In the genomic region with DNA sequence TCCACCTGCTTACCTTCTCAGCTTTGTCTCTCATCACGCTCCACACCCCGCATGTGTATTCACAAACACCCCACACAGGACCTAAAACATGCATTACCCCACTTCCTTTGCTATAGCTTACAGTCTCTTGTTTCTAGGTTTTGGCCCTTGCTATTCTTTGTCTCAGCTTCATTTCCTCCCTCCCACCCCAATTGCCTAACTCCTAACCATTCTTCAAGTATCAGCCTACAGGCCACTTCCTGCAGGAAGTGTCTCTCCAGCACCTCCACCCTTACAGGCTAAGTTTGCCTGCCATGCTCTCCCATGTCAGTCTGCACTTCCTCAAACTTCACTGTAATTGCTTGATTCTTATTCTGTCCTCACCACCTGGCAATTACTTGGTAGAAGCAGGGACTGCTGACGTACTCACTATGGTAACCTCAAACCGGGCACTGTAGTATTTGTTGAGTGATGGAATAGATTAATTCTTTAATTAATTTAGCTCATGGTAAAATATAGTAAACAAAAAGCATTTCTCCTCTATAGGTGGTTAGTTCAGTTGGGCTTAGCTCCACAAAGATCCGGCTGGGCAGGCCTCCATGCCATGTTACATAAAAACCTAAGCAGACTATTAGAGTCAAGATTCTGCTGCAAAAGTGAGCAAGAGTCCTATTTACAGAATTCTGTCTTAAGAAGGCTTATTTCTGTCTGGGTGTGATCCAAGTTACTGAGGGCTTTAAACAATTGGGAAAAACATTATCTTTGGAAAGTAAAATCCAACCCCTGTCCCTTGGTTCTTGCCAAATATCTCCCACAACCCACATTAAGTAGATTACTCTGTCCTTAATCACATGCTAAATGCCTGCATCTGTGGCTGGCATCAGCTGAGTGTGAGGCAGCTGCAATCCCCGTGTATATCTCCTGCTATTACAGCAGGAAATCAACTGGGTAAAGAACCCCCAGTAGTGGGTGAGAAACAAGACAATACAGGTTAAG, we compare ENCODE assay signal across 9 cellular contexts.
A peak's percentile ranks its signal among the peaks of the same experiment; 100 is the strongest.
DNase-seq lines count a peak whose midpoint lies in the region; ATAC-seq, FAIRE-seq and TF ChIP-seq lines count a peak whose summit lies in the region.
"Had no signal": no experiment of that assay in that cellular context is flagged by ENCODE, and none has a peak within 500 bp of the region (broad histone marks: within the 10 kb centered on the region; RNA-seq: fewer than 3 reads in every experiment).

No MANE protein-coding gene starts in this region.

- H3K27ac ChIP-seq in right lobe of liver (no peak overlapping the region), HepG2 (ENCODE audit: extremely low read length, insufficient read depth, low read length) (no peak overlapping the region), esophagus (ENCODE audit: low read depth in 2 of 2, low read length in 1 of 2) (peak overlapping the region; percentile 22 to 86), upper lobe of left lung (peak overlapping the region in 3 of 4 donors; percentile 8 to 62 (median 21))
- H3K27ac ChIP-seq: VCaP had no signal

- H3K9me3 ChIP-seq in right lobe of liver = no peaks in the 10 kb centered on the region
- H3K9me3 ChIP-seq in HepG2 (ENCODE audit: low read length) = no peaks in the 10 kb centered on the region
- no peaks in the 10 kb centered on the region for H3K9me3 ChIP-seq in esophagus (ENCODE audit: control insufficient read depth in 2 of 2, insufficient read depth in 1 of 2, low read depth in 1 of 2, low read length in 1 of 2)
- H3K9me3 ChIP-seq in upper lobe of left lung = no peaks in the 10 kb centered on the region

- no peak overlapping the region for H3K4me3 ChIP-seq in right lobe of liver
- no peak overlapping the region for H3K4me3 ChIP-seq in HepG2 (replicated peaks in 1 of 3; ENCODE audit: insufficient read depth in 1 of 3, low read depth in 2 of 3, low read length in 3 of 3)
- no peak overlapping the region for H3K4me3 ChIP-seq in esophagus (ENCODE audit: low read depth in 1 of 2, low read length in 2 of 2)
- no peak overlapping the region for H3K4me3 ChIP-seq in upper lobe of left lung

- ATAC-seq in right lobe of liver (peak; percentile 62 to 76 (median 74)), HepG2 (no peak), upper lobe of left lung (ENCODE audit: low FRiP score in 2 of 2) (peak; percentile 58 to 84)

- no peak overlapping the region for H3K9ac ChIP-seq in HepG2 (ENCODE audit: insufficient read depth, low read depth, low read length)

- POLR2A ChIA-PET in HepG2 (lab: Yijun Ruan, JAX) = no interaction called here

- FAIRE-seq in HepG2 (lab: Jason Lieb, UNC) = no peak

- H3K36me3 ChIP-seq in right lobe of liver (no peaks in the 10 kb centered on the region), HepG2 (replicated peaks in 1 of 2; ENCODE audit: control insufficient read depth in 1 of 2, insufficient read depth in 2 of 2, low read length in 2 of 2) (no peaks in the 10 kb centered on the region), esophagus (ENCODE audit: control insufficient read depth in 2 of 2, insufficient read depth in 2 of 2, low read length in 1 of 2) (no peaks in the 10 kb centered on the region), upper lobe of left lung (no peaks in the 10 kb centered on the region)

- no TSS peak for BruUV-seq in HepG2 (replicated peaks; lab: Mats Ljungman, UMichigan)

- intact Hi-C loops in right lobe of liver (cut with DNase I) (no loop called here), HepG2 (cut with micrococcal nuclease; ENCODE audit: unreplicated experiment) (no loop called here)

- H3K4me1 Mint-ChIP-seq in osteocyte (ENCODE audit: unreplicated experiment) = no peaks in the 10 kb centered on the region

- 35% methylated on average over 6 of the region's 6 CpGs for WGBS in right lobe of liver (ENCODE audit: insufficient coverage, low coverage, low lambda C conversion rate, missing lambda C conversion rate)
- WGBS in HepG2 (ENCODE audit: low lambda C conversion rate) = 23% methylated on average over 6 of the region's 6 CpGs
- WGBS in esophagus, 2 donors = 50 to 51% methylated on average over 6 of the region's 6 CpGs
- WGBS in upper lobe of left lung, 2 donors = 23 to 27% methylated on average over 6 of the region's 6 CpGs

- no peaks in the 10 kb centered on the region for H3K9me3 Mint-ChIP-seq in osteocyte (ENCODE audit: unreplicated experiment)

- H3K27me3 Mint-ChIP-seq in osteocyte (ENCODE audit: unreplicated experiment) = peaks cover 8% of the 10 kb centered on the region

- DNase-seq in right lobe of liver (no peak), HepG2 (ENCODE audit: low spot score) (no peak), NCI-H69 (lab: John Stamatoyannopoulos, UW) (peak; percentile 56), upper lobe of left lung (peak in 1 of 2 donors; percentile 61), NCI-H2196 (lab: John Stamatoyannopoulos, UW; ENCODE audit: unreplicated experiment) (no peak), SHP77 treated with DMSO at 0.1 percent for 48 hours (lab: John Stamatoyannopoulos, UW) (no peak), osteocyte (ENCODE audit: extremely low spot score, unreplicated experiment) (no peak)

- no peak for TF ChIP-seq RAD21 in HepG2 (CRISPR knock-in tag; IDR thresholded peaks at IDR 0.05)

- no peak overlapping the region for H3K4me2 ChIP-seq in HepG2 (ENCODE audit: low read depth, low read length)

- H3K79me2 ChIP-seq in HepG2 (ENCODE audit: insufficient read depth, low read length) = no peaks in the 10 kb centered on the region

- no peak for TF ChIP-seq POLR2A in right lobe of liver (IDR thresholded peaks at IDR 0.05)
- no peak for TF ChIP-seq POLR2A in HepG2 (IDR thresholded peaks at IDR 0.05; ENCODE audit: insufficient read depth in 1 of 2, low read depth in 2 of 2, low read length in 2 of 2)
- TF ChIP-seq POLR2A in upper lobe of left lung (IDR thresholded peaks at IDR 0.05) = no peak

- H3K27me3 ChIP-seq in right lobe of liver (no peaks in the 10 kb centered on the region), HepG2 (ENCODE audit: control insufficient read depth in 1 of 2, insufficient read depth in 2 of 2, low read length in 2 of 2) (0 out of 5 replicates have a peak, but pooled peaks cover 0 to 1% of the 10 kb centered on the region in 2 experiments), esophagus (ENCODE audit: control insufficient read depth in 1 of 2, insufficient read depth in 2 of 2, low read length in 2 of 2) (no peaks in the 10 kb centered on the region), upper lobe of left lung (no peaks in the 10 kb centered on the region)

- no peak overlapping the region for H2AFZ ChIP-seq in HepG2 (ENCODE audit: low read length)

- no peaks in the 10 kb centered on the region for H4K20me1 ChIP-seq in HepG2 (ENCODE audit: insufficient read depth, low read length)

- in situ Hi-C loops in HepG2 (cut with HindIII; ENCODE audit: extremely low pct_ligation_motif_present, low pct_unique_long_range_greater_than_20kb) = no loop called here

- no peak overlapping the region for H3K27ac Mint-ChIP-seq in osteocyte (ENCODE audit: unreplicated experiment)

- H3K4me1 ChIP-seq in right lobe of liver (peaks cover 0 to 19% (median 0%) of the 10 kb centered on the region in 4 donors), HepG2 (ENCODE audit: insufficient read depth, low read length) (no peaks in the 10 kb centered on the region), esophagus (ENCODE audit: control insufficient read depth in 2 of 2, insufficient read depth in 2 of 2, low read length in 1 of 2) (peaks cover 2 to 10% of the 10 kb centered on the region in 2 donors), upper lobe of left lung (peaks cover 11 to 16% (median 12%) of the 10 kb centered on the region in 4 donors)

- TF ChIP-seq CTCF in right lobe of liver (IDR thresholded peaks at IDR 0.05) = no peak
- TF ChIP-seq CTCF in HepG2 (CRISPR knock-in tag; IDR thresholded peaks at IDR 0.05) = no peak
- TF ChIP-seq CTCF in upper lobe of left lung (IDR thresholded peaks at IDR 0.05) = no peak
- TF ChIP-seq CTCF in osteocyte (IDR thresholded peaks at IDR 0.05) = no peak

- H3K36me3 Mint-ChIP-seq in osteocyte (ENCODE audit: unreplicated experiment) = no peaks in the 10 kb centered on the region

- no peak overlapping the region for H3K4me3 Mint-ChIP-seq in osteocyte (ENCODE audit: unreplicated experiment)

- CTCF ChIA-PET in HepG2 (lab: Yijun Ruan, JAX; ENCODE audit: low intra/inter-chr PET ratio, low total read pairs) = no interaction called here

- no peak for TF ChIP-seq EP300 in HepG2 (IDR thresholded peaks at IDR 0.05; ENCODE audit: low read depth in 2 of 2, low read length in 2 of 2)
- TF ChIP-seq EP300 in HepG2 (CRISPR knock-in tag; IDR thresholded peaks at IDR 0.05; ENCODE audit: borderline replicate concordance) = no peak
- TF ChIP-seq EP300 in upper lobe of left lung (IDR thresholded peaks at IDR 0.05) = peak in 1 of 4 donors; percentile 6

TF ChIP-seq in HepG2, 621 proteins besides CTCF, POLR2A, EP300 and RAD21:
- TF ChIP-seq ZNF773 (CRISPR knock-in tag; IDR thresholded peaks at IDR 0.05; ENCODE audit: borderline replicate concordance) = no peak
- TF ChIP-seq ZNF781 (CRISPR knock-in tag; IDR thresholded peaks at IDR 0.05; ENCODE audit: borderline replicate concordance, not compliant biosample characterization) = no peak
- TF ChIP-seq NONO (IDR thresholded peaks at IDR 0.05) = no peak
- TF ChIP-seq NONO (CRISPR knock-in tag; conservative IDR thresholded peaks at IDR 0.05) = no peak
- TF ChIP-seq DR1 (CRISPR knock-in tag; IDR thresholded peaks at IDR 0.05) = no peak
- TF ChIP-seq, protein P1, sequence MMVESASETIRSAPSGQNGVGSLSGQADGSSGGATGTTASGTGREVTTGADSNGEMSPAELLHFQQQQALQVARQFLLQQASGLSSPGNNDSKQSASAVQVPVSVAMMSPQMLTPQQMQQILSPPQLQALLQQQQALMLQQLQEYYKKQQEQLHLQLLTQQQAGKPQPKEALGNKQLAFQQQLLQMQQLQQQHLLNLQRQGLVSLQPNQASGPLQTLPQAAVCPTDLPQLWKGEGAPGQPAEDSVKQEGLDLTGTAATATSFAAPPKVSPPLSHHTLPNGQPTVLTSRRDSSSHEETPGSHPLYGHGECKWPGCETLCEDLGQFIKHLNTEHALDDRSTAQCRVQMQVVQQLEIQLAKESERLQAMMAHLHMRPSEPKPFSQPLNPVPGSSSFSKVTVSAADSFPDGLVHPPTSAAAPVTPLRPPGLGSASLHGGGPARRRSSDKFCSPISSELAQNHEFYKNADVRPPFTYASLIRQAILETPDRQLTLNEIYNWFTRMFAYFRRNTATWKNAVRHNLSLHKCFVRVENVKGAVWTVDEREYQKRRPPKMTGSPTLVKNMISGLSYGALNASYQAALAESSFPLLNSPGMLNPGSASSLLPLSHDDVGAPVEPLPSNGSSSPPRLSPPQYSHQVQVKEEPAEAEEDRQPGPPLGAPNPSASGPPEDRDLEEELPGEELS (CRISPR knock-in tag; IDR thresholded peaks at IDR 0.05) = no peak
- no peak for TF ChIP-seq RAD51 (IDR thresholded peaks at IDR 0.05; ENCODE audit: borderline replicate concordance)
- TF ChIP-seq SYNCRIP (IDR thresholded peaks at IDR 0.05; ENCODE audit: insufficient read depth, low read depth, low read length) = no peak

Comparison
In these comparisons a context has a peak if more than half of its experiments do, and no peak if none do; other contexts are left out.
1. H3K27ac ChIP-seq: peak in esophagus (2 of 2) and upper lobe of left lung (3 of 4); none in right lobe of liver (0 of 3) and HepG2 (single experiment).